Comparison of ENCODE assay signal across 1 cellular context in the genomic region with DNA sequence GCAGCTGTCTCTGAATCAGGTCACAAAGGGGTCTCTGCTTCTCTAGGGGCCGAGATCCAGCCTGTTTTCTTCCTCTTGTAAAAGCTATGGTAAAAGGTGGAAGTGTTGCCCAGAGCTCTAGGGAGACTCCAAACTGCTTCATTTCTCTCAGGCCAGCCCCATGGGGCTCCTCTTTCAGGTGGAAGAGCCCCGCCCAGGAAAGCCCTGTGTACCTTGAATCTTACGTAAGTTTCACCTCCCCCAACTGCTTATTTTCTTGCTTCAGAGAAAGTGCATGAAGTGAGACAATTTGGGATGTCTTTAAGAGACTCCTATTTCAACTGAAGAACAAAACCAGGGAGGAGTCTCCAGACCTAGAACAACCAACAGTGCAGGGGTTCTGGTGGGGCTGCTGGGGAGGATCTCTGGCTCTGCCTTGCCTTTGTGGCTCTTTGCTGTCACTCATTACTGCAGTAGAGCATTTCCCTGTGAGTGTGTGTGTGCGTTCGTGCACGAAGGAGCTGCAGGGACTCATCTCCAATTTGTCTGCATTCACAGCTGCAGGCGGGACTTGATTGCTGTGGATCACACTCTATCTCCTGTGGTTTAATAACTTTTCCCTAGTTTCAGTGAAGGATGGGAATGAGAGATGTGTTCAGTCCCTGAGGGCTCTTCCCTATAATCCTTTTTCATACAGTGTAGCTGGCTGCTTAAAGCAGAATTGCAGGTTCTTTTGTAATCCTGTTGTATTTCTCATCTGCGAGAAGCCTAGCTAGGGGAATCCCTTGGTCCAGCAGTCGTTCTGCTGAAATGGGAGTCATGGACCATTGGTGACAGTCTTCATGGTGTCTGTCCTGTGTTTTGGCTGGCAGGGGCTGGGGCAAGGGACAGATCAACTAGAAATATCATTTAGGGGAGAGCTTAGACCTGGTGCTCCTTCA.
TF ChIP-seq lines count a peak whose summit lies in the region.

No MANE protein-coding gene starts in this region.

TF ChIP-seq in HEK293, 187 proteins besides CTCF, POLR2A, EP300 and RAD21 (continued from another document):
- 0 out of 2 replicates have a peak, but pooled peaks have one; percentile 18 for TF ChIP-seq GLIS1 (tag by site-specific recombination; IDR thresholded peaks at IDR 0.05)
- TF ChIP-seq, protein P1, sequence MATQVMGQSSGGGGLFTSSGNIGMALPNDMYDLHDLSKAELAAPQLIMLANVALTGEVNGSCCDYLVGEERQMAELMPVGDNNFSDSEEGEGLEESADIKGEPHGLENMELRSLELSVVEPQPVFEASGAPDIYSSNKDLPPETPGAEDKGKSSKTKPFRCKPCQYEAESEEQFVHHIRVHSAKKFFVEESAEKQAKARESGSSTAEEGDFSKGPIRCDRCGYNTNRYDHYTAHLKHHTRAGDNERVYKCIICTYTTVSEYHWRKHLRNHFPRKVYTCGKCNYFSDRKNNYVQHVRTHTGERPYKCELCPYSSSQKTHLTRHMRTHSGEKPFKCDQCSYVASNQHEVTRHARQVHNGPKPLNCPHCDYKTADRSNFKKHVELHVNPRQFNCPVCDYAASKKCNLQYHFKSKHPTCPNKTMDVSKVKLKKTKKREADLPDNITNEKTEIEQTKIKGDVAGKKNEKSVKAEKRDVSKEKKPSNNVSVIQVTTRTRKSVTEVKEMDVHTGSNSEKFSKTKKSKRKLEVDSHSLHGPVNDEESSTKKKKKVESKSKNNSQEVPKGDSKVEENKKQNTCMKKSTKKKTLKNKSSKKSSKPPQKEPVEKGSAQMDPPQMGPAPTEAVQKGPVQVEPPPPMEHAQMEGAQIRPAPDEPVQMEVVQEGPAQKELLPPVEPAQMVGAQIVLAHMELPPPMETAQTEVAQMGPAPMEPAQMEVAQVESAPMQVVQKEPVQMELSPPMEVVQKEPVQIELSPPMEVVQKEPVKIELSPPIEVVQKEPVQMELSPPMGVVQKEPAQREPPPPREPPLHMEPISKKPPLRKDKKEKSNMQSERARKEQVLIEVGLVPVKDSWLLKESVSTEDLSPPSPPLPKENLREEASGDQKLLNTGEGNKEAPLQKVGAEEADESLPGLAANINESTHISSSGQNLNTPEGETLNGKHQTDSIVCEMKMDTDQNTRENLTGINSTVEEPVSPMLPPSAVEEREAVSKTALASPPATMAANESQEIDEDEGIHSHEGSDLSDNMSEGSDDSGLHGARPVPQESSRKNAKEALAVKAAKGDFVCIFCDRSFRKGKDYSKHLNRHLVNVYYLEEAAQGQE (tag by site-specific recombination; IDR thresholded peaks at IDR 0.05) = peak; percentile 84
- TF ChIP-seq ZNF341 (tag by site-specific recombination; IDR thresholded peaks at IDR 0.05; ENCODE audit: low read depth) = peak; percentile 72
